ENCODE assay signal across 9 cellular contexts in genomic region chr4:148834804-148835598, GRCh38.
DNase-seq lines count a peak whose midpoint lies in the region; ATAC-seq and TF ChIP-seq lines count a peak whose summit lies in the region.
"Had no signal": no experiment of that assay in that cellular context is flagged by ENCODE, and none has a peak within 500 bp of the region (broad histone marks: within the 10 kb centered on the region; RNA-seq: fewer than 3 reads in every experiment).

No MANE protein-coding gene starts in this region.

- H3K4me1 ChIP-seq in mesendoderm (ENCODE audit: control insufficient read depth, low read depth, low read length) = peaks cover 2% of the 10 kb centered on the region

- H3K36me3 ChIP-seq in mesendoderm (ENCODE audit: control insufficient read depth, insufficient read depth, low read length) = no peaks in the 10 kb centered on the region

- no peak overlapping the region for H3K18ac ChIP-seq in mesendoderm (ENCODE audit: low read length)

- H3K9ac ChIP-seq in mesendoderm (ENCODE audit: low read length) = no peak overlapping the region

- no peak overlapping the region for H3K23ac ChIP-seq in mesendoderm (ENCODE audit: low read length)

- WGBS in mesendoderm (ENCODE audit: extremely low coverage, insufficient coverage, low lambda C conversion rate) = no CpG with 5 or more reads among the region's 6 CpGs

- H4K8ac ChIP-seq in mesendoderm (ENCODE audit: low read depth, low read length) = no peak overlapping the region

- DNase-seq in ELF-1 (ENCODE audit: low read depth, low spot score) = peak; percentile 3
- DNase-seq in astrocyte of the spinal cord (ENCODE audit: low read depth, low spot score) = peak; percentile 36
- DNase-seq in mesendoderm = peak; percentile 21
- DNase-seq in NCI-H2171 (lab: John Stamatoyannopoulos, UW) = no peak
- no peak for DNase-seq in NCI-H345 treated with DMSO at 0.1 percent for 48 hours (lab: John Stamatoyannopoulos, UW; ENCODE audit: unreplicated experiment)
- DNase-seq in NCI-H2081 (lab: John Stamatoyannopoulos, UW) = no peak
- DNase-seq in NCI-H2107 treated with DMSO at 0.1 percent for 48 hours (lab: John Stamatoyannopoulos, UW; ENCODE audit: unreplicated experiment) = no peak
- DNase-seq: NCI-H1694 treated with DMSO at 0.1 percent for 48 hours had no signal

- no peak overlapping the region for H2BK5ac ChIP-seq in mesendoderm (ENCODE audit: low read length)

- ATAC-seq in HG03159 (IDR thresholded peaks at IDR 0.05; ENCODE audit: unreplicated experiment) = peak; percentile 84

- no peak overlapping the region for H3K4me3 ChIP-seq in astrocyte of the spinal cord (ENCODE audit: low read depth, low read length)
- H3K4me3 ChIP-seq in mesendoderm (ENCODE audit: low read length) = no peak overlapping the region

- H4K5ac ChIP-seq in mesendoderm (ENCODE audit: low read length) = peak overlapping the region; percentile 29

- H3K27me3 ChIP-seq in mesendoderm (ENCODE audit: insufficient read depth, low read length, poor library complexity) = no peaks in the 10 kb centered on the region

- H2AK5ac ChIP-seq in mesendoderm (ENCODE audit: low read length) = no peak overlapping the region

- H3K4ac ChIP-seq in mesendoderm (ENCODE audit: low read depth, low read length) = no peak overlapping the region

- no peak overlapping the region for H2BK120ac ChIP-seq in mesendoderm (ENCODE audit: low read depth, low read length)

- H3K56ac ChIP-seq in mesendoderm (ENCODE audit: low read length) = no peak overlapping the region

- no peaks in the 10 kb centered on the region for H3K79me1 ChIP-seq in mesendoderm (ENCODE audit: low read length)

- H3K79me2 ChIP-seq in mesendoderm (ENCODE audit: control insufficient read depth, insufficient read depth, low read length) = no peaks in the 10 kb centered on the region

- H3K4me2 ChIP-seq in mesendoderm (ENCODE audit: low read length) = no peak overlapping the region

- no peak overlapping the region for H2BK15ac ChIP-seq in mesendoderm (replicated peaks; ENCODE audit: low read depth)

- in situ Hi-C loops in astrocyte of the spinal cord (cut with HindIII; ENCODE audit: low sequenced_read_pairs) = no loop called here

- no peak for TF ChIP-seq CTCF in astrocyte of the spinal cord (IDR thresholded peaks at IDR 0.05; ENCODE audit: low read depth, low read length)

- no peak overlapping the region for H3K27ac ChIP-seq in mesendoderm (ENCODE audit: low read depth, low read length)

Comparison
In these comparisons a context has a peak if more than half of its experiments do, and no peak if none do; other contexts are left out.
1. DNase-seq: peak in ELF-1 (single experiment), astrocyte of the spinal cord (single experiment) and mesendoderm (single experiment); none in NCI-H2171 (single experiment), NCI-H345 treated with DMSO at 0.1 percent for 48 hours (single experiment), NCI-H2081 (0 of 2) and NCI-H2107 treated with DMSO at 0.1 percent for 48 hours (single experiment).